ENCODE assay signal across 15 cellular contexts in genomic region chr5:128472032-128472431, GRCh38.
DNase-seq lines count a peak whose midpoint lies in the region; ATAC-seq and TF ChIP-seq lines count a peak whose summit lies in the region.
"Had no signal": no experiment of that assay in that cellular context is flagged by ENCODE, and none has a peak within 500 bp of the region (broad histone marks: within the 10 kb centered on the region; RNA-seq: fewer than 3 reads in every experiment).

No MANE protein-coding gene starts in this region.

- peaks cover 3% of the 10 kb centered on the region for H3K9me3 Mint-ChIP-seq in neural progenitor cell

- no peak overlapping the region for H3K9ac ChIP-seq in neural progenitor cell
- H3K9ac ChIP-seq: BLaER1 had no signal

- no peaks in the 10 kb centered on the region for H3K9me3 ChIP-seq in neural progenitor cell (ENCODE audit: low read depth)
- H3K9me3 ChIP-seq: BLaER1 had no signal

- H3K4me1 Mint-ChIP-seq in neural progenitor cell: peaks cover 18% of the 10 kb centered on the region
- H3K4me1 Mint-ChIP-seq: CD4-positive, alpha-beta memory T cell had no signal

- H3K4me1 ChIP-seq in neural progenitor cell: peaks cover 11% of the 10 kb centered on the region

- peaks cover 22% of the 10 kb centered on the region for H3K36me3 Mint-ChIP-seq in neural progenitor cell
- H3K36me3 Mint-ChIP-seq: CD4-positive, alpha-beta memory T cell had no signal

- H3K27me3 Mint-ChIP-seq in neural progenitor cell (ENCODE audit: insufficient read depth, low read depth): no peaks in the 10 kb centered on the region
- H3K27me3 Mint-ChIP-seq: CD4-positive, alpha-beta memory T cell had no signal

- H3K79me2 ChIP-seq in neural progenitor cell (ENCODE audit: low read depth): no peaks in the 10 kb centered on the region

- no peaks in the 10 kb centered on the region for H3K27me3 ChIP-seq in neural progenitor cell
- H3K27me3 ChIP-seq: BLaER1 had no signal

- no peaks in the 10 kb centered on the region for H4K20me1 ChIP-seq in neural progenitor cell (ENCODE audit: low read depth)
- H4K20me1 ChIP-seq: BLaER1 had no signal

- H3K4me3 ChIP-seq in neural progenitor cell: no peak overlapping the region
- H3K4me3 ChIP-seq: BLaER1 had no signal

- H2AFZ ChIP-seq in neural progenitor cell (replicated peaks): no peak overlapping the region

- H3K4me3 Mint-ChIP-seq in neural progenitor cell: no peak overlapping the region
- H3K4me3 Mint-ChIP-seq: CD14-positive monocyte; CD4-positive, alpha-beta memory T cell; H9 had no signal

- peak overlapping the region; percentile 26 for H3K27ac Mint-ChIP-seq in neural progenitor cell
- H3K27ac Mint-ChIP-seq: CD4-positive, alpha-beta memory T cell; H9 had no signal

- no peak for TF ChIP-seq CTCF in neural progenitor cell (IDR thresholded peaks at IDR 0.05)

- no peaks in the 10 kb centered on the region for H3K36me3 ChIP-seq in neural progenitor cell
- H3K36me3 ChIP-seq: BLaER1 had no signal

- ATAC-seq in GM18517 (IDR thresholded peaks at IDR 0.05; ENCODE audit: unreplicated experiment): no peak
- ATAC-seq in HG02870 (IDR thresholded peaks at IDR 0.05; ENCODE audit: unreplicated experiment): no peak

- H3K27ac ChIP-seq in neural progenitor cell: no peak overlapping the region
- H3K27ac ChIP-seq: BLaER1, HL-60 had no signal

- no peaks in the 10 kb centered on the region for H3F3A ChIP-seq in neural progenitor cell (ENCODE audit: low read depth)

- DNase-seq in SKM-1 treated with dmso at 0.1 percent for 144 hours (lab: John Stamatoyannopoulos, UW; ENCODE audit: unreplicated experiment): peak; percentile 15
- DNase-seq in SKM-1 (lab: John Stamatoyannopoulos, UW; ENCODE audit: unreplicated experiment): no peak
- peak; percentile 59 for DNase-seq in amniotic epithelial cell (ENCODE audit: low read depth)
- DNase-seq in neural progenitor cell (ENCODE audit: low spot score): no peak
- no peak for DNase-seq in inferior parietal cortex (ENCODE audit: extremely low spot score)
- DNase-seq: 8988T; CD4-positive, alpha-beta memory T cell; DMS79 treated with DMSO at 0.1 percent for 48 hours; GF-D8; H9 had no signal

- no peak overlapping the region for H3K4me2 ChIP-seq in neural progenitor cell
- H3K4me2 ChIP-seq: BLaER1 had no signal

Comparison
In these comparisons a context has a peak if more than half of its experiments do, and no peak if none do; other contexts are left out.
1. DNase-seq: peak in SKM-1 treated with dmso at 0.1 percent for 144 hours (single experiment) and amniotic epithelial cell (single experiment); none in SKM-1 (single experiment), neural progenitor cell (single experiment) and inferior parietal cortex (single experiment).